19 cellular contexts compared by ENCODE assay signal in genomic region chr12:86826051-86826450, GRCh38.
A peak's percentile ranks its signal among the peaks of the same experiment; 100 is the strongest.
DNase-seq lines count a peak whose midpoint lies in the region; ATAC-seq, FAIRE-seq and TF ChIP-seq lines count a peak whose summit lies in the region.
"Had no signal": no experiment of that assay in that cellular context is flagged by ENCODE, and none has a peak within 500 bp of the region (broad histone marks: within the 10 kb centered on the region; RNA-seq: fewer than 3 reads in every experiment).

No MANE protein-coding gene starts in this region.

- H3K36me3 ChIP-seq in pancreas: no peaks in the 10 kb centered on the region

- H3K9me3 ChIP-seq in pancreas: no peaks in the 10 kb centered on the region

- no peak for FAIRE-seq in pancreas (lab: Jason Lieb, UNC)
- FAIRE-seq: A204.1, G401.6, GM12892, GM19239, H54, HepG2 had no signal

- H3K27ac ChIP-seq in pancreas: no peak overlapping the region

- H3K4me1 ChIP-seq in pancreas: no peaks in the 10 kb centered on the region

- intact Hi-C loops in activated CD4-positive, alpha-beta T cell treated with anti-CD3 and anti-CD28 coated beads, Interleukin-2, amount 10 ng/mL, durations not matched to agents 24 days and 14 days (cut with micrococcal nuclease): no loop called here
- intact Hi-C loops in pancreas (cut with DNase I): no loop called here
- intact Hi-C loops in sciatic nerve (cut with DNase I): no loop called here

- no peaks in the 10 kb centered on the region for H3K4me1 Mint-ChIP-seq in activated CD4-positive, alpha-beta T cell treated with anti-CD3 and anti-CD28 coated beads, Interleukin-2, amount 10 ng/mL, durations not matched to agents 24 days and 14 days
- H3K4me1 Mint-ChIP-seq: B cell had no signal

- H3K27me3 Mint-ChIP-seq in activated CD4-positive, alpha-beta T cell treated with anti-CD3 and anti-CD28 coated beads, Interleukin-2, amount 10 ng/mL, durations not matched to agents 24 days and 14 days: no peaks in the 10 kb centered on the region
- H3K27me3 Mint-ChIP-seq: B cell; CD4-positive, alpha-beta T cell had no signal

- DNase-seq in ELR (ENCODE audit: low read depth) (peak; percentile 12), NCI-H226 (peak; percentile 59), choroid plexus epithelial cell (ENCODE audit: low read depth) (peak; percentile 1), pancreas (no peak), sciatic nerve (ENCODE audit: low spot score) (no peak), HuH-7.5 (ENCODE audit: low spot score) (no peak)
- no peak for DNase-seq in activated CD4-positive, alpha-beta T cell treated with anti-CD3 and anti-CD28 coated beads, Interleukin-2, amount 10 ng/mL, durations not matched to agents 24 days and 14 days
- DNase-seq: C1 segment of cervical spinal cord; Calu3; CD4-positive, alpha-beta T cell; DMS 273 treated with DMSO at 0.1 percent for 48 hours had no signal

- 81 to 84% methylated on average over 2 of the region's 2 CpGs for WGBS in pancreas, 2 donors

- H3K36me3 Mint-ChIP-seq in activated CD4-positive, alpha-beta T cell treated with anti-CD3 and anti-CD28 coated beads, Interleukin-2, amount 10 ng/mL, durations not matched to agents 24 days and 14 days (ENCODE audit: low read depth): no peaks in the 10 kb centered on the region

- H3K27ac Mint-ChIP-seq in activated CD4-positive, alpha-beta T cell treated with anti-CD3 and anti-CD28 coated beads, Interleukin-2, amount 10 ng/mL, durations not matched to agents 24 days and 14 days: no peak overlapping the region
- H3K27ac Mint-ChIP-seq: B cell; CD4-positive, alpha-beta T cell had no signal

- no peak overlapping the region for H3K4me3 Mint-ChIP-seq in activated CD4-positive, alpha-beta T cell treated with anti-CD3 and anti-CD28 coated beads, Interleukin-2, amount 10 ng/mL, durations not matched to agents 24 days and 14 days
- H3K4me3 Mint-ChIP-seq: B cell; CD4-positive, alpha-beta T cell had no signal

- TF ChIP-seq CTCF in choroid plexus epithelial cell (conservative IDR thresholded peaks at IDR 0.05; ENCODE audit: low read depth, low read length): no peak
- no peak for TF ChIP-seq CTCF in pancreas (IDR thresholded peaks at IDR 0.05)

- H3K4me3 ChIP-seq in choroid plexus epithelial cell (ENCODE audit: low read depth, low read length) (no peak overlapping the region), pancreas (no peak overlapping the region)

- ATAC-seq in pancreas (no peak), sciatic nerve (no peak)
- ATAC-seq: HCT116, HepG2 had no signal

- H3K27me3 ChIP-seq in pancreas: no peaks in the 10 kb centered on the region

- H3K9me3 Mint-ChIP-seq in activated CD4-positive, alpha-beta T cell treated with anti-CD3 and anti-CD28 coated beads, Interleukin-2, amount 10 ng/mL, durations not matched to agents 24 days and 14 days: no peaks in the 10 kb centered on the region

Comparison
In these comparisons a context has a peak if more than half of its experiments do, and no peak if none do; other contexts are left out.
1. DNase-seq: peak in ELR (single experiment), NCI-H226 (single experiment) and choroid plexus epithelial cell (single experiment); none in activated CD4-positive, alpha-beta T cell treated with anti-CD3 and anti-CD28 coated beads, Interleukin-2, amount 10 ng/mL, durations not matched to agents 24 days and 14 days (single experiment), pancreas (0 of 6), sciatic nerve (single experiment) and HuH-7.5 (single experiment).